8 cellular contexts compared by ENCODE assay signal in genomic region chr14:93033983-93034670, GRCh38.
A peak's percentile ranks its signal among the peaks of the same experiment; 100 is the strongest.
DNase-seq lines count a peak whose midpoint lies in the region; ATAC-seq and TF ChIP-seq lines count a peak whose summit lies in the region.

No MANE protein-coding gene starts in this region.

- peaks cover 3% of the 10 kb centered on the region for H3K36me3 Mint-ChIP-seq in T-helper 17 cell (ENCODE audit: low read depth)

- ATAC-seq in HG02610 (IDR thresholded peaks at IDR 0.05; ENCODE audit: unreplicated experiment) = peak; percentile 62
- ATAC-seq in T-helper 17 cell = peak; percentile 83
- ATAC-seq in omental fat pad (ENCODE audit: low FRiP score) = no peak

- H3K4me1 Mint-ChIP-seq in T-helper 17 cell = peaks cover 25% of the 10 kb centered on the region

- TF ChIP-seq CTCF in GM12864 (IDR thresholded peaks at IDR 0.05; ENCODE audit: low read depth, low read length, missing control alignments) (peak; percentile 75), brain microvascular endothelial cell (IDR thresholded peaks at IDR 0.05; ENCODE audit: low read depth, low read length, missing control alignments) (peak; percentile 72), omental fat pad (IDR thresholded peaks at IDR 0.05) (no peak)

- H3K9me3 ChIP-seq in T-helper 17 cell (ENCODE audit: control insufficient read depth, low read length, poor library complexity, severe bottlenecking) = no peaks in the 10 kb centered on the region
- H3K9me3 ChIP-seq in muscle layer of colon (ENCODE audit: low read length) = no peaks in the 10 kb centered on the region
- H3K9me3 ChIP-seq in MG63 = no peaks in the 10 kb centered on the region

- no peak overlapping the region for H3K9ac ChIP-seq in muscle layer of colon (ENCODE audit: low read length)

- peak overlapping the region; percentile 71 for H3K4me3 Mint-ChIP-seq in T-helper 17 cell

- peaks cover 58% of the 10 kb centered on the region for H3K4me1 ChIP-seq in muscle layer of colon (ENCODE audit: insufficient read depth, low read length)

- no peaks in the 10 kb centered on the region for H3K27me3 Mint-ChIP-seq in T-helper 17 cell

- H3K36me3 ChIP-seq in brain microvascular endothelial cell (replicated peaks) (no peaks in the 10 kb centered on the region), muscle layer of colon (ENCODE audit: insufficient read depth, low read length) (no peaks in the 10 kb centered on the region), MG63 (no peaks in the 10 kb centered on the region)

- DNase-seq in GM12864 (ENCODE audit: low read depth) (no peak), T-helper 17 cell (no peak), brain microvascular endothelial cell (no peak), cerebellum (ENCODE audit: low spot score) (no peak), omental fat pad (ENCODE audit: low spot score) (no peak), MG63 (no peak)

- H3K4me3 ChIP-seq in GM12864 (ENCODE audit: low read depth, low read length) (no peak overlapping the region), brain microvascular endothelial cell (ENCODE audit: low read depth, low read length) (no peak overlapping the region), muscle layer of colon (ENCODE audit: low read depth in 1 of 2, low read length in 2 of 2) (no peak overlapping the region), MG63 (no peak overlapping the region)

- in situ Hi-C loops in brain microvascular endothelial cell (cut with HindIII; ENCODE audit: low pct_ligation_motif_present, low sequenced_read_pairs) = no loop called here

- H3K27ac ChIP-seq in brain microvascular endothelial cell (no peak overlapping the region), muscle layer of colon (ENCODE audit: low read depth, low read length) (peak overlapping the region; percentile 14)

- H3K27me3 ChIP-seq in brain microvascular endothelial cell (replicated peaks) = no peaks in the 10 kb centered on the region
- H3K27me3 ChIP-seq in muscle layer of colon (ENCODE audit: control insufficient read depth in 1 of 2, insufficient read depth in 2 of 2, low read length in 2 of 2) = no peaks in the 10 kb centered on the region
- no peaks in the 10 kb centered on the region for H3K27me3 ChIP-seq in MG63

- peak overlapping the region; percentile 41 for H3K27ac Mint-ChIP-seq in T-helper 17 cell

Comparison
In these comparisons a context has a peak if more than half of its experiments do, and no peak if none do; other contexts are left out.
1. CTCF ChIP-seq: peak in GM12864 (single experiment) and brain microvascular endothelial cell (single experiment); none in omental fat pad (0 of 3).